Comparison of ENCODE assay signal across 8 cellular contexts in the genomic region with DNA sequence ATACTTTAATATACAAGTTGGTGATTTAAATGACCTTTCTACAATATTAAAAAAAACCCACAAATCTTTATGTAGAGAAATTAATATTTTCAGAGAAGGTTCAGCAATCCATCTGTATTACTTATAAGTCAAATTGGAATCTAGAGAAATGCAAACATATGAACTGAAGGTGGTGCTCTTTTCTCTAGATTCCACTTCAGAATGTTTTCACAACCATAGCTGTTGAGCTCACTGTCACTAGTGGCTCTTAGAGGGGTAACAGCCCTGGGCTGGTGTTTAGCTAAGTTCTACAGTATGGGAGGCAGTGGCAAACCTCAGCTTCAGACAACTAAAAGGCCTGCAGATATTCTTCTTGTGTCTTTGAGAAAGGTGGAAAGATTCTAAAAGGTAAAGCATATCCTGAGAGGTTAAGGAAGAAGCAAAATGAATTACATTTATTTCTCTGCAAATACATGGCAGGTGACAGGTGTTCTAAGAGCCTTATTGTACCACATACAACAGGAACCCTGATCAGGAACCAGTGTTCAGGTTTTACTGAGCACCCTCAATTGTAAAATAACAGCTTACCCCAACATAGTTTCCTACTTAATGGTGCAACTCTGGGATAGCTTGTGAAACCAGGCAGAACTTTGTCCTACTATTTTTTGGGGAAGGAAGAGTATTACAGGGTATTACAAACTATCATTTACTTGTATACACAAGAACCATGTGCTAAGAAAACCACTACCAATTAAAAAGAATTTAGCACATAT. TPM values are rescaled to one million over a fixed set of nuclear protein-coding genes. Genes with fewer than 3 reads are reported as not detected.
DNase-seq lines count a peak whose midpoint lies in the region; ATAC-seq, FAIRE-seq and TF ChIP-seq lines count a peak whose summit lies in the region.

No MANE protein-coding gene starts in this region.

- DNase-seq in AG09309 (ENCODE audit: low read depth) (no peak), GM12892 (ENCODE audit: insufficient read length) (no peak), germinal center (ENCODE audit: low spot score) (peak; percentile 50), transverse colon (no peak), NCI-H1417 treated with DMSO at 0.1 percent for 48 hours (lab: John Stamatoyannopoulos, UW) (no peak)

- in situ Hi-C loops in transverse colon (cut with MboI; ENCODE audit: low pct_ligation_motif_present in 1 of 4, low pct_unique_long_range_greater_than_20kb in 1 of 4, low sequenced_read_pairs in 3 of 4) = no loop called here

- H3K36me3 ChIP-seq in SU-DHL-6 (ENCODE audit: low read length) (peaks cover 16% of the 10 kb centered on the region; the same call in 1 of the 2 replicates), transverse colon (no peaks in the 10 kb centered on the region)

- H3K27ac ChIP-seq in SU-DHL-6 (ENCODE audit: low read depth, low read length) (peak overlapping the region; percentile 69), transverse colon (peak overlapping the region in 3 of 4 donors; percentile 4 to 52 (median 33))

- TF ChIP-seq POLR2A in GM12892 (IDR thresholded peaks at IDR 0.05; ENCODE audit: low read depth, low read length) = no peak
- no peak for TF ChIP-seq POLR2A in transverse colon (IDR thresholded peaks at IDR 0.05)

- H3K9me2 ChIP-seq in SU-DHL-6 (replicated peaks; ENCODE audit: insufficient read depth, low read length) = no peaks in the 10 kb centered on the region

- no peak overlapping the region for H3K9ac ChIP-seq in SU-DHL-6 (ENCODE audit: low read length)

- TF ChIP-seq CTCF in AG09309 (IDR thresholded peaks at IDR 0.05; ENCODE audit: control insufficient read depth, insufficient read depth, low read depth, low read length, missing control alignments) = peak; percentile 28
- TF ChIP-seq CTCF in SU-DHL-6 (IDR thresholded peaks at IDR 0.05; ENCODE audit: insufficient read depth, low read length, poor library complexity, severe bottlenecking) = no peak
- peak in 2 of 5 experiments; percentile 11 to 15 for TF ChIP-seq CTCF in transverse colon (IDR thresholded peaks at IDR 0.05)

- no peak overlapping the region for H2AFZ ChIP-seq in SU-DHL-6 (ENCODE audit: low read depth, low read length, severe bottlenecking)

- ATAC-seq in HG03521 (IDR thresholded peaks at IDR 0.05; ENCODE audit: unreplicated experiment) (no peak), GM18517 (IDR thresholded peaks at IDR 0.05; ENCODE audit: unreplicated experiment) (no peak)

- TF ChIP-seq EP300 in transverse colon (IDR thresholded peaks at IDR 0.05; ENCODE audit: low read depth) = no peak

- no peak overlapping the region for H3K4me3 ChIP-seq in AG09309 (ENCODE audit: control insufficient read depth, low read depth, low read length)
- no peak overlapping the region for H3K4me3 ChIP-seq in SU-DHL-6 (ENCODE audit: insufficient read depth, low read length, poor library complexity, severe bottlenecking)
- H3K4me3 ChIP-seq in transverse colon = no peak overlapping the region

- H3F3A ChIP-seq in SU-DHL-6 (ENCODE audit: insufficient read depth) = peaks cover 22% of the 10 kb centered on the region; the same call in 1 of the 2 replicates

- H4K20me1 ChIP-seq in SU-DHL-6 (ENCODE audit: low read depth, low read length) = no peaks in the 10 kb centered on the region

- peak overlapping the region; percentile 16 for H3K4me2 ChIP-seq in SU-DHL-6 (ENCODE audit: low read depth, low read length, poor library complexity, severe bottlenecking)

- H3K27me3 ChIP-seq in SU-DHL-6 (ENCODE audit: low read length) = no peaks in the 10 kb centered on the region
- H3K27me3 ChIP-seq in transverse colon = no peaks in the 10 kb centered on the region

- H3K4me1 ChIP-seq in transverse colon = peaks cover 0 to 4% (median 0%) of the 10 kb centered on the region in 4 donors

- no peaks in the 10 kb centered on the region for H3K79me2 ChIP-seq in SU-DHL-6 (ENCODE audit: insufficient read depth, low read length)

- FAIRE-seq in GM12892 (lab: Jason Lieb, UNC) = peak; percentile 24

- H3K9me3 ChIP-seq in SU-DHL-6 (ENCODE audit: insufficient read depth, low read length) = no peaks in the 10 kb centered on the region
- no peaks in the 10 kb centered on the region for H3K9me3 ChIP-seq in transverse colon

- intact Hi-C loops in transverse colon (cut with DNase I; ENCODE audit: low total_unique reads) = no loop called here

RNA-seq across cellular contexts. Expression of gene SAMHD1, which starts 56.6 kb away (rescaled TPM):
- polyA plus RNA-seq in GM12892 (2012; ENCODE audit: missing spikeins) = 11.6 TPM
- 10 to 100 TPM; 40.6 to 96.9 (median 70.6) TPM for total RNA-seq in transverse colon
